1 cellular context compared by ENCODE assay signal in the genomic region with DNA sequence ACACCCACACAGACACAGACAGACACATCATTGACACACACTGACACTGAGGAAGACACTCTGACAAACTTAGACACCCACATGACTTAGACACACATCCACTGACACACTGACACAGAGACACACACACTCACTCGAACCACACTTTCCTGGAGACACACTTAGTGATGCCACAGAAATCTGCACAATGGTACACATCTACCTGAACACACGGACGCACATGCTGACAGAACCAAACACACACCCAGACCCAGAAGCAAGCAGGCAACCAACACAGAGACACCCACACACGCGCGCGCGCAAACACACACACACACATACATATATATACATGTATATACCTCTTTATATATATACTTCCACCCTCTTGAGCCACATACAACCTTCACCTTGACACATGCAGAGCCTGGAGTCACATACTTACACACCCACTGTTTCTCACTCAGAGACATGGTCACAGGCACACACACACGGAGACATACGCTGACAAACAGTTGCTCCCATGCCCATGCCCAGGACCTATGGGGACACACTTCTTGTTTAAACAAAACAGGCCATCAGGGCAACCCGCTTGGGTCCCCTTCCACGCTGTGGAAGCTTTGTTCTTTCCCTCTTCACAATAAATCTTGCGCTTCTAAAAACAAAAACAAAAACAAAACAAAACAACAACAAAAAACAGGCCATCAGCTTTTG.
TF ChIP-seq lines count a peak whose summit lies in the region.

No MANE protein-coding gene starts in this region.

TF ChIP-seq in K562, 482 proteins besides CTCF, POLR2A, EP300 and RAD21 (continues in another document):
- TF ChIP-seq, protein P1, sequence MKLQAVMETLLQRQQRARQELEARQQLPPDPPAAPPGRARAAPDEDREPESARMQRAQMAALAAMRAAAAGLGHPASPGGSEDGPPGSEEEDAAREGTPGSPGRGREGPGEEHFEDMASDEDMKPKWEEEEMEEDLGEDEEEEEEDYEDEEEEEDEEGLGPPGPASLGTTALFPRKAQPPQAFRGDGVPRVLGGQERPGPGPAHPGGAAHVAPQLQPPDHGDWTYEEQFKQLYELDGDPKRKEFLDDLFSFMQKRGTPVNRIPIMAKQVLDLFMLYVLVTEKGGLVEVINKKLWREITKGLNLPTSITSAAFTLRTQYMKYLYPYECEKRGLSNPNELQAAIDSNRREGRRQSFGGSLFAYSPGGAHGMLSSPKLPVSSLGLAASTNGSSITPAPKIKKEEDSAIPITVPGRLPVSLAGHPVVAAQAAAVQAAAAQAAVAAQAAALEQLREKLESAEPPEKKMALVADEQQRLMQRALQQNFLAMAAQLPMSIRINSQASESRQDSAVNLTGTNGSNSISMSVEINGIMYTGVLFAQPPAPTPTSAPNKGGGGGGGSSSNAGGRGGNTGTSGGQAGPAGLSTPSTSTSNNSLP (IDR thresholded peaks at IDR 0.05; ENCODE audit: borderline replicate concordance, low read depth, low read length) = no peak
- TF ChIP-seq SP1 (CRISPR knock-in tag; IDR thresholded peaks at IDR 0.05) (peak; percentile 34; the same call in 1 of the 2 replicates), TEAD2 (tag; IDR thresholded peaks at IDR 0.05) (no peak), SMARCC2 (IDR thresholded peaks at IDR 0.05; ENCODE audit: low read depth) (no peak), SRSF1 (IDR thresholded peaks at IDR 0.05; ENCODE audit: low read depth, low read length) (no peak), ZNF764 (CRISPR knock-in tag; IDR thresholded peaks at IDR 0.05; ENCODE audit: low read depth) (no peak), FOXK1 (CRISPR knock-in tag; IDR thresholded peaks at IDR 0.05; ENCODE audit: borderline replicate concordance) (no peak), SRSF3 (IDR thresholded peaks at IDR 0.05; ENCODE audit: insufficient read depth, low read length) (no peak), ZNF324 (CRISPR knock-in tag; IDR thresholded peaks at IDR 0.05) (no peak), HMGN3 (IDR thresholded peaks at IDR 0.05; ENCODE audit: borderline replicate concordance, extremely low read depth, insufficient read length, low read depth, low read length) (no peak), E2F1 (CRISPR knock-in tag; IDR thresholded peaks at IDR 0.05) (no peak), DNMT1 (IDR thresholded peaks at IDR 0.05) (no peak), MED1 (CRISPR knock-in tag; IDR thresholded peaks at IDR 0.05; ENCODE audit: borderline replicate concordance) (no peak), ZNF707 (CRISPR knock-in tag; conservative IDR thresholded peaks at IDR 0.05) (no peak), ZC3H4 (CRISPR knock-in tag; IDR thresholded peaks at IDR 0.05; ENCODE audit: borderline replicate concordance) (no peak), TSHZ1 (CRISPR knock-in tag; IDR thresholded peaks at IDR 0.05) (no peak), ADNP (tag; IDR thresholded peaks at IDR 0.05) (no peak), GATAD2A (IDR thresholded peaks at IDR 0.05) (peak; percentile 44; the same call in 1 of the 2 replicates), RFX1 (IDR thresholded peaks at IDR 0.05) (no peak), USF2 (CRISPR knock-in tag; IDR thresholded peaks at IDR 0.05) (no peak), ZKSCAN8 (CRISPR knock-in tag; IDR thresholded peaks at IDR 0.05) (no peak), MAX (CRISPR knock-in tag; IDR thresholded peaks at IDR 0.05) (no peak), HIVEP1 (CRISPR knock-in tag; IDR thresholded peaks at IDR 0.05) (no peak), XRCC4 (IDR thresholded peaks at IDR 0.05; ENCODE audit: extremely low read depth, insufficient read depth, insufficient read length) (no peak), ZNF436 (CRISPR knock-in tag; IDR thresholded peaks at IDR 0.05) (no peak), PHF21A (IDR thresholded peaks at IDR 0.05; ENCODE audit: borderline replicate concordance, low read depth) (no peak), ZSCAN32 (CRISPR knock-in tag; IDR thresholded peaks at IDR 0.05) (no peak), ZNF586 (CRISPR knock-in tag; conservative IDR thresholded peaks at IDR 0.05) (no peak), BACH1 (tag; IDR thresholded peaks at IDR 0.05) (no peak)
- TF ChIP-seq, protein P2, sequence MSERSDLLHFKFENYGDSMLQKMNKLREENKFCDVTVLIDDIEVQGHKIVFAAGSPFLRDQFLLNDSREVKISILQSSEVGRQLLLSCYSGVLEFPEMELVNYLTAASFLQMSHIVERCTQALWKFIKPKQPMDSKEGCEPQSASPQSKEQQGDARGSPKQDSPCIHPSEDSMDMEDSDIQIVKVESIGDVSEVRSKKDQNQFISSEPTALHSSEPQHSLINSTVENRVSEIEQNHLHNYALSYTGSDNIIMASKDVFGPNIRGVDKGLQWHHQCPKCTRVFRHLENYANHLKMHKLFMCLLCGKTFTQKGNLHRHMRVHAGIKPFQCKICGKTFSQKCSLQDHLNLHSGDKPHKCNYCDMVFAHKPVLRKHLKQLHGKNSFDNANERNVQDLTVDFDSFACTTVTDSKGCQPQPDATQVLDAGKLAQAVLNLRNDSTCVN (CRISPR knock-in tag; IDR thresholded peaks at IDR 0.05) = peak; percentile 58; the same call in 1 of the 2 replicates
- TF ChIP-seq, protein P3, sequence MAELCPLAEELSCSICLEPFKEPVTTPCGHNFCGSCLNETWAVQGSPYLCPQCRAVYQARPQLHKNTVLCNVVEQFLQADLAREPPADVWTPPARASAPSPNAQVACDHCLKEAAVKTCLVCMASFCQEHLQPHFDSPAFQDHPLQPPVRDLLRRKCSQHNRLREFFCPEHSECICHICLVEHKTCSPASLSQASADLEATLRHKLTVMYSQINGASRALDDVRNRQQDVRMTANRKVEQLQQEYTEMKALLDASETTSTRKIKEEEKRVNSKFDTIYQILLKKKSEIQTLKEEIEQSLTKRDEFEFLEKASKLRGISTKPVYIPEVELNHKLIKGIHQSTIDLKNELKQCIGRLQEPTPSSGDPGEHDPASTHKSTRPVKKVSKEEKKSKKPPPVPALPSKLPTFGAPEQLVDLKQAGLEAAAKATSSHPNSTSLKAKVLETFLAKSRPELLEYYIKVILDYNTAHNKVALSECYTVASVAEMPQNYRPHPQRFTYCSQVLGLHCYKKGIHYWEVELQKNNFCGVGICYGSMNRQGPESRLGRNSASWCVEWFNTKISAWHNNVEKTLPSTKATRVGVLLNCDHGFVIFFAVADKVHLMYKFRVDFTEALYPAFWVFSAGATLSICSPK (IDR thresholded peaks at IDR 0.05; ENCODE audit: borderline replicate concordance) = no peak
- TF ChIP-seq, protein P4, sequence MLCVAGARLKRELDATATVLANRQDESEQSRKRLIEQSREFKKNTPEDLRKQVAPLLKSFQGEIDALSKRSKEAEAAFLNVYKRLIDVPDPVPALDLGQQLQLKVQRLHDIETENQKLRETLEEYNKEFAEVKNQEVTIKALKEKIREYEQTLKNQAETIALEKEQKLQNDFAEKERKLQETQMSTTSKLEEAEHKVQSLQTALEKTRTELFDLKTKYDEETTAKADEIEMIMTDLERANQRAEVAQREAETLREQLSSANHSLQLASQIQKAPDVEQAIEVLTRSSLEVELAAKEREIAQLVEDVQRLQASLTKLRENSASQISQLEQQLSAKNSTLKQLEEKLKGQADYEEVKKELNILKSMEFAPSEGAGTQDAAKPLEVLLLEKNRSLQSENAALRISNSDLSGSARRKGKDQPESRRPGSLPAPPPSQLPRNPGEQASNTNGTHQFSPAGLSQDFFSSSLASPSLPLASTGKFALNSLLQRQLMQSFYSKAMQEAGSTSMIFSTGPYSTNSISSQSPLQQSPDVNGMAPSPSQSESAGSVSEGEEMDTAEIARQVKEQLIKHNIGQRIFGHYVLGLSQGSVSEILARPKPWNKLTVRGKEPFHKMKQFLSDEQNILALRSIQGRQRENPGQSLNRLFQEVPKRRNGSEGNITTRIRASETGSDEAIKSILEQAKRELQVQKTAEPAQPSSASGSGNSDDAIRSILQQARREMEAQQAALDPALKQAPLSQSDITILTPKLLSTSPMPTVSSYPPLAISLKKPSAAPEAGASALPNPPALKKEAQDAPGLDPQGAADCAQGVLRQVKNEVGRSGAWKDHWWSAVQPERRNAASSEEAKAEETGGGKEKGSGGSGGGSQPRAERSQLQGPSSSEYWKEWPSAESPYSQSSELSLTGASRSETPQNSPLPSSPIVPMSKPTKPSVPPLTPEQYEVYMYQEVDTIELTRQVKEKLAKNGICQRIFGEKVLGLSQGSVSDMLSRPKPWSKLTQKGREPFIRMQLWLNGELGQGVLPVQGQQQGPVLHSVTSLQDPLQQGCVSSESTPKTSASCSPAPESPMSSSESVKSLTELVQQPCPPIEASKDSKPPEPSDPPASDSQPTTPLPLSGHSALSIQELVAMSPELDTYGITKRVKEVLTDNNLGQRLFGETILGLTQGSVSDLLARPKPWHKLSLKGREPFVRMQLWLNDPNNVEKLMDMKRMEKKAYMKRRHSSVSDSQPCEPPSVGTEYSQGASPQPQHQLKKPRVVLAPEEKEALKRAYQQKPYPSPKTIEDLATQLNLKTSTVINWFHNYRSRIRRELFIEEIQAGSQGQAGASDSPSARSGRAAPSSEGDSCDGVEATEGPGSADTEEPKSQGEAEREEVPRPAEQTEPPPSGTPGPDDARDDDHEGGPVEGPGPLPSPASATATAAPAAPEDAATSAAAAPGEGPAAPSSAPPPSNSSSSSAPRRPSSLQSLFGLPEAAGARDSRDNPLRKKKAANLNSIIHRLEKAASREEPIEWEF (CRISPR knock-in tag; IDR thresholded peaks at IDR 0.05) = no peak
- TF ChIP-seq, protein P5, sequence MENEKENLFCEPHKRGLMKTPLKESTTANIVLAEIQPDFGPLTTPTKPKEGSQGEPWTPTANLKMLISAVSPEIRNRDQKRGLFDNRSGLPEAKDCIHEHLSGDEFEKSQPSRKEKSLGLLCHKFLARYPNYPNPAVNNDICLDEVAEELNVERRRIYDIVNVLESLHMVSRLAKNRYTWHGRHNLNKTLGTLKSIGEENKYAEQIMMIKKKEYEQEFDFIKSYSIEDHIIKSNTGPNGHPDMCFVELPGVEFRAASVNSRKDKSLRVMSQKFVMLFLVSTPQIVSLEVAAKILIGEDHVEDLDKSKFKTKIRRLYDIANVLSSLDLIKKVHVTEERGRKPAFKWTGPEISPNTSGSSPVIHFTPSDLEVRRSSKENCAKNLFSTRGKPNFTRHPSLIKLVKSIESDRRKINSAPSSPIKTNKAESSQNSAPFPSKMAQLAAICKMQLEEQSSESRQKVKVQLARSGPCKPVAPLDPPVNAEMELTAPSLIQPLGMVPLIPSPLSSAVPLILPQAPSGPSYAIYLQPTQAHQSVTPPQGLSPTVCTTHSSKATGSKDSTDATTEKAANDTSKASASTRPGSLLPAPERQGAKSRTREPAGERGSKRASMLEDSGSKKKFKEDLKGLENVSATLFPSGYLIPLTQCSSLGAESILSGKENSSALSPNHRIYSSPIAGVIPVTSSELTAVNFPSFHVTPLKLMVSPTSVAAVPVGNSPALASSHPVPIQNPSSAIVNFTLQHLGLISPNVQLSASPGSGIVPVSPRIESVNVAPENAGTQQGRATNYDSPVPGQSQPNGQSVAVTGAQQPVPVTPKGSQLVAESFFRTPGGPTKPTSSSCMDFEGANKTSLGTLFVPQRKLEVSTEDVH (IDR thresholded peaks at IDR 0.05; ENCODE audit: low read depth, partially characterized antibody) = no peak
- TF ChIP-seq, protein P6, sequence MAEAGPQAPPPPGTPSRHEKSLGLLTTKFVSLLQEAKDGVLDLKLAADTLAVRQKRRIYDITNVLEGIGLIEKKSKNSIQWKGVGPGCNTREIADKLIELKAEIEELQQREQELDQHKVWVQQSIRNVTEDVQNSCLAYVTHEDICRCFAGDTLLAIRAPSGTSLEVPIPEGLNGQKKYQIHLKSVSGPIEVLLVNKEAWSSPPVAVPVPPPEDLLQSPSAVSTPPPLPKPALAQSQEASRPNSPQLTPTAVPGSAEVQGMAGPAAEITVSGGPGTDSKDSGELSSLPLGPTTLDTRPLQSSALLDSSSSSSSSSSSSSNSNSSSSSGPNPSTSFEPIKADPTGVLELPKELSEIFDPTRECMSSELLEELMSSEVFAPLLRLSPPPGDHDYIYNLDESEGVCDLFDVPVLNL (CRISPR knock-in tag; IDR thresholded peaks at IDR 0.05; ENCODE audit: low read depth) = no peak
- TF ChIP-seq, protein P7, sequence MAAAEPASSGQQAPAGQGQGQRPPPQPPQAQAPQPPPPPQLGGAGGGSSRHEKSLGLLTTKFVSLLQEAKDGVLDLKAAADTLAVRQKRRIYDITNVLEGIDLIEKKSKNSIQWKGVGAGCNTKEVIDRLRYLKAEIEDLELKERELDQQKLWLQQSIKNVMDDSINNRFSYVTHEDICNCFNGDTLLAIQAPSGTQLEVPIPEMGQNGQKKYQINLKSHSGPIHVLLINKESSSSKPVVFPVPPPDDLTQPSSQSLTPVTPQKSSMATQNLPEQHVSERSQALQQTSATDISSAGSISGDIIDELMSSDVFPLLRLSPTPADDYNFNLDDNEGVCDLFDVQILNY (CRISPR knock-in tag; IDR thresholded peaks at IDR 0.05) = no peak
